In genomic region chr2:199955339-199956061, GRCh38 we compare ENCODE assay signal across 8 cellular contexts. TPM values are rescaled to one million over a fixed set of nuclear protein-coding genes. Genes with fewer than 3 reads are reported as not detected.
DNase-seq lines count a peak whose midpoint lies in the region; TF ChIP-seq lines count a peak whose summit lies in the region.

Gene MAIP1, plus strand, starts transcription at chr2:199955582. Its CDS starts 217 bp downstream, at chr2:199955799.
Gene TYW5, minus strand, starts transcription at chr2:199955491. Its CDS starts 21 bp downstream, at chr2:199955470.

- H3K4me1 ChIP-seq in HAP-1 (peaks cover 10% of the 10 kb centered on the region), stomach smooth muscle (ENCODE audit: control insufficient read depth, insufficient read depth, low read length) (peaks cover 26% of the 10 kb centered on the region)

- H3K27me3 Mint-ChIP-seq in neural crest cell (ENCODE audit: low read depth): no peaks in the 10 kb centered on the region

- TF ChIP-seq CTCF in foreskin fibroblast (IDR thresholded peaks at IDR 0.05; ENCODE audit: low read depth, low read length) (peak; percentile 14), neural crest cell (conservative IDR thresholded peaks at IDR 0.05) (peak; percentile 38)

- H3K9me3 Mint-ChIP-seq in neural crest cell: no peaks in the 10 kb centered on the region

- H3K27ac ChIP-seq in stomach smooth muscle (ENCODE audit: low read length): peak within 1 kb of the TSS; percentile 79

- H3K4me3 Mint-ChIP-seq in neural crest cell: peak within 1 kb of the TSS; percentile 100

- peak within 1 kb of the TSS; percentile 85 to 95 for H3K9ac ChIP-seq in stomach smooth muscle (ENCODE audit: low read length in 2 of 2)

- H3K36me3 Mint-ChIP-seq in neural crest cell (ENCODE audit: low read depth): peaks cover 2% of the 10 kb centered on the region

- H3K4me1 Mint-ChIP-seq in neural crest cell: peaks cover 45% of the 10 kb centered on the region

- H3K4me3 ChIP-seq in HAP-1 (peak within 1 kb of the TSS; percentile 89), MG63 (peak within 1 kb of the TSS; percentile 95), foreskin fibroblast (ENCODE audit: low read depth in 1 of 2, low read length in 2 of 2) (peak within 1 kb of the TSS; percentile 85 to 96), stomach smooth muscle (ENCODE audit: low read length in 2 of 2) (peak within 1 kb of the TSS; percentile 90 to 98)

- H3K9me3 ChIP-seq in HAP-1 (no peaks in the 10 kb centered on the region), MG63 (no peaks in the 10 kb centered on the region), stomach smooth muscle (ENCODE audit: control insufficient read depth in 2 of 2, low read length in 2 of 2) (no peaks in the 10 kb centered on the region)

- H3K27ac Mint-ChIP-seq in neural crest cell (ENCODE audit: unreplicated experiment): peak within 1 kb of the TSS; percentile 98

- DNase-seq in GDM1 (lab: John Stamatoyannopoulos, UW) (peak; percentile 82), HAP-1 (ENCODE audit: low spot score in 2 of 2) (peak; percentile 79 to 88), MG63 (peak; percentile 82), SIG-M5 (lab: John Stamatoyannopoulos, UW) (peak; percentile 42), activated gamma-delta T cell (lab: John Stamatoyannopoulos, UW) (peak; percentile 43), foreskin fibroblast (peak; percentile 77 to 92), neural crest cell (ENCODE audit: low read depth, low spot score) (peak; percentile 72)

- in situ Hi-C loops in HAP-1 (cut with MboI; ENCODE audit: low sequenced_read_pairs): loop anchor here (10.0 kb wide), 1 partner anchor 859 kb away; the partner anchor contains the start of gene BZW1

- H3K36me3 ChIP-seq in HAP-1 (replicated peaks) (peaks cover 22% of the 10 kb centered on the region), MG63 (peaks cover 35% of the 10 kb centered on the region), stomach smooth muscle (ENCODE audit: control insufficient read depth in 2 of 2, insufficient read depth in 2 of 2, low read length in 2 of 2) (peaks cover 7 to 11% of the 10 kb centered on the region in 2 donors)

- no peaks in the 10 kb centered on the region for H3K27me3 ChIP-seq in HAP-1 (ENCODE audit: low read depth)
- H3K27me3 ChIP-seq in MG63: no peaks in the 10 kb centered on the region
- H3K27me3 ChIP-seq in stomach smooth muscle (ENCODE audit: control insufficient read depth in 1 of 2, insufficient read depth in 2 of 2, low read length in 2 of 2): no peaks in the 10 kb centered on the region

RNA-seq across cellular contexts. Expression of gene MAIP1, which starts in this region (rescaled TPM):
- total RNA-seq in MG63 (2014; rRNA removed; shearing (Covaris generic); ENCODE audit: low replicate concordance): 14.8 and 15.4 TPM in 2 replicates
- total RNA-seq in neural crest cell: 23.1 and 24.2 TPM in 2 replicates

RNA-seq across cellular contexts. Expression of gene TYW5, which starts in this region (rescaled TPM):
- total RNA-seq in MG63 (2014; rRNA removed; shearing (Covaris generic); ENCODE audit: low replicate concordance): 1.2 and 3.6 TPM in 2 replicates
- 10.6 TPM in 2 replicates for total RNA-seq in neural crest cell

Comparison
In these comparisons a context has a peak if more than half of its experiments do, and no peak if none do; other contexts are left out.
1. Peak in every context shown above with its lines: DNase-seq, H3K4me3 ChIP-seq and H3K27ac ChIP-seq.